1 cellular context compared by ENCODE assay signal in the genomic region with DNA sequence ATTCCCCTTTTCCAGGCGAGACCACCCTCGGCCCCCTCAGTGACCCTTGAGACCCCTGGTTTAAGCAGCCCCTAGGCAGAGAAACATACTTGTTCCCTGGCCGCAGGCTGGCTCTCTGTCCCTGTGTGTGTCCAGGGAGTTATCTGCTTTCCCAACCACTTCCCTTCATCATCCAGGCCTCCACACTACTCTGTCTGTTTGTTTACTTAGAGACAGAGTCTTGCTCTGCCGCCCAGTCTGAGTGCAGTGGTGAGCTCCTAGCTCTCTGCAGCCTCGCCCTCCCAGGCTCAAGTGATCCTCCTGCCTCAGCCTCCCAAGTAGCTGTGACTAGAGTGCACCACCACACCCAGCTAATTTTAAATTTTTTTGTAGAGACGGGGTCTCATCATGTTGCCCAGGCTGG.
TF ChIP-seq lines count a peak whose summit lies in the region.

No MANE protein-coding gene starts in this region.

TF ChIP-seq in HepG2, 621 proteins besides CTCF, POLR2A, EP300 and RAD21 (continues in another document):
- peak; percentile 7; the same call in 1 of the 2 replicates for TF ChIP-seq ETV5 (CRISPR knock-in tag; IDR thresholded peaks at IDR 0.05; ENCODE audit: borderline replicate concordance)
- no peak for TF ChIP-seq SCMH1 (CRISPR knock-in tag; IDR thresholded peaks at IDR 0.05; ENCODE audit: borderline replicate concordance)
- 0 out of 2 replicates have a peak, but pooled peaks have one; percentile 20 for TF ChIP-seq ZNF205 (CRISPR knock-in tag; IDR thresholded peaks at IDR 0.05)
- TF ChIP-seq PHB2 (IDR thresholded peaks at IDR 0.05; ENCODE audit: partially characterized antibody) = no peak
- TF ChIP-seq GATA4 (IDR thresholded peaks at IDR 0.05; ENCODE audit: borderline replicate concordance, low read depth) = no peak
- peak; percentile 49 for TF ChIP-seq HDAC1 (CRISPR knock-in tag; IDR thresholded peaks at IDR 0.05)
- TF ChIP-seq NR2F6 (IDR thresholded peaks at IDR 0.05) = no peak
- peak; percentile 33; the same call in 1 of the 2 replicates for TF ChIP-seq NR2F6 (CRISPR knock-in tag; IDR thresholded peaks at IDR 0.05)
- TF ChIP-seq ZSCAN25 (CRISPR knock-in tag; IDR thresholded peaks at IDR 0.05) = peak; percentile 83
- peak; percentile 28; the same call in 1 of the 2 replicates for TF ChIP-seq CEBPG (CRISPR knock-in tag; IDR thresholded peaks at IDR 0.05)
- 0 out of 2 replicates have a peak, but pooled peaks have one; percentile 10 for TF ChIP-seq ZMAT3 (CRISPR knock-in tag; conservative IDR thresholded peaks at IDR 0.05)
- peak; percentile 87; the same call in 1 of the 2 replicates for TF ChIP-seq ADNP (CRISPR knock-in tag; IDR thresholded peaks at IDR 0.05)
- no peak for TF ChIP-seq MED8 (CRISPR knock-in tag; IDR thresholded peaks at IDR 0.05; ENCODE audit: insufficient replicate concordance)
- TF ChIP-seq ZMYM2 (CRISPR knock-in tag; IDR thresholded peaks at IDR 0.05) = peak; percentile 83; the same call in 1 of the 2 replicates
- peak; percentile 7; the same call in 1 of the 2 replicates for TF ChIP-seq TAF1 (CRISPR knock-in tag; IDR thresholded peaks at IDR 0.05)
- no peak for TF ChIP-seq ZFP62 (CRISPR knock-in tag; IDR thresholded peaks at IDR 0.05)
- no peak for TF ChIP-seq ZNF781 (CRISPR knock-in tag; IDR thresholded peaks at IDR 0.05; ENCODE audit: borderline replicate concordance, not compliant biosample characterization)
- peak; percentile 77 for TF ChIP-seq SSRP1 (CRISPR knock-in tag; IDR thresholded peaks at IDR 0.05)
- TF ChIP-seq, protein P1, sequence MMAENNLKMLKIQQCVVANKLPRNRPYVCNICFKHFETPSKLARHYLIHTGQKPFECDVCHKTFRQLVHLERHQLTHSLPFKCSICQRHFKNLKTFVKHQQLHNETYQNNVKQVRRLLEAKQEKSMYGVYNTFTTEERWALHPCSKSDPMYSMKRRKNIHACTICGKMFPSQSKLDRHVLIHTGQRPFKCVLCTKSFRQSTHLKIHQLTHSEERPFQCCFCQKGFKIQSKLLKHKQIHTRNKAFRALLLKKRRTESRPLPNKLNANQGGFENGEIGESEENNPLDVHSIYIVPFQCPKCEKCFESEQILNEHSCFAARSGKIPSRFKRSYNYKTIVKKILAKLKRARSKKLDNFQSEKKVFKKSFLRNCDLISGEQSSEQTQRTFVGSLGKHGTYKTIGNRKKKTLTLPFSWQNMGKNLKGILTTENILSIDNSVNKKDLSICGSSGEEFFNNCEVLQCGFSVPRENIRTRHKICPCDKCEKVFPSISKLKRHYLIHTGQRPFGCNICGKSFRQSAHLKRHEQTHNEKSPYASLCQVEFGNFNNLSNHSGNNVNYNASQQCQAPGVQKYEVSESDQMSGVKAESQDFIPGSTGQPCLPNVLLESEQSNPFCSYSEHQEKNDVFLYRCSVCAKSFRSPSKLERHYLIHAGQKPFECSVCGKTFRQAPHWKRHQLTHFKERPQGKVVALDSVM (CRISPR knock-in tag; IDR thresholded peaks at IDR 0.05) = peak; percentile 100
- TF ChIP-seq MIER3 (CRISPR knock-in tag; IDR thresholded peaks at IDR 0.05; ENCODE audit: borderline replicate concordance) = no peak
- TF ChIP-seq POLR2AphosphoS2 (IDR thresholded peaks at IDR 0.05; ENCODE audit: low read depth, low read length) = no peak
- no peak for TF ChIP-seq PAX8 (CRISPR knock-in tag; IDR thresholded peaks at IDR 0.05; ENCODE audit: borderline replicate concordance)
- TF ChIP-seq ZNF891 (CRISPR knock-in tag; IDR thresholded peaks at IDR 0.05) = peak; percentile 13; the same call in 1 of the 2 replicates
- 0 out of 2 replicates have a peak, but pooled peaks have one; percentile 28 for TF ChIP-seq ZBTB7B (CRISPR knock-in tag; IDR thresholded peaks at IDR 0.05)
- TF ChIP-seq, protein P2, sequence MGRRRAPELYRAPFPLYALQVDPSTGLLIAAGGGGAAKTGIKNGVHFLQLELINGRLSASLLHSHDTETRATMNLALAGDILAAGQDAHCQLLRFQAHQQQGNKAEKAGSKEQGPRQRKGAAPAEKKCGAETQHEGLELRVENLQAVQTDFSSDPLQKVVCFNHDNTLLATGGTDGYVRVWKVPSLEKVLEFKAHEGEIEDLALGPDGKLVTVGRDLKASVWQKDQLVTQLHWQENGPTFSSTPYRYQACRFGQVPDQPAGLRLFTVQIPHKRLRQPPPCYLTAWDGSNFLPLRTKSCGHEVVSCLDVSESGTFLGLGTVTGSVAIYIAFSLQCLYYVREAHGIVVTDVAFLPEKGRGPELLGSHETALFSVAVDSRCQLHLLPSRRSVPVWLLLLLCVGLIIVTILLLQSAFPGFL (CRISPR knock-in tag; IDR thresholded peaks at IDR 0.05) = no peak
- TF ChIP-seq RBM22 (optimal IDR thresholded peaks at IDR 0.05; ENCODE audit: low read length) = peak; percentile 49
- peak; percentile 99 for TF ChIP-seq ZMYM3 (CRISPR knock-in tag; IDR thresholded peaks at IDR 0.05)
- TF ChIP-seq ZNF3 (CRISPR knock-in tag; IDR thresholded peaks at IDR 0.05) = 0 out of 2 replicates have a peak, but pooled peaks have one; percentile 68
- TF ChIP-seq JDP2 (CRISPR knock-in tag; IDR thresholded peaks at IDR 0.05; ENCODE audit: borderline replicate concordance) = no peak
- peak; percentile 100 for TF ChIP-seq ZNF121 (CRISPR knock-in tag; IDR thresholded peaks at IDR 0.05)
- TF ChIP-seq CBX5 (CRISPR knock-in tag; IDR thresholded peaks at IDR 0.05; ENCODE audit: borderline replicate concordance) = peak; percentile 53; the same call in 1 of the 2 replicates
- peak; percentile 49; the same call in 1 of the 2 replicates for TF ChIP-seq HDAC2 (CRISPR knock-in tag; IDR thresholded peaks at IDR 0.05)
- TF ChIP-seq KLF11 (CRISPR knock-in tag; IDR thresholded peaks at IDR 0.05) = no peak
- no peak for TF ChIP-seq ZNF20 (CRISPR knock-in tag; IDR thresholded peaks at IDR 0.05)
- TF ChIP-seq, protein P3, sequence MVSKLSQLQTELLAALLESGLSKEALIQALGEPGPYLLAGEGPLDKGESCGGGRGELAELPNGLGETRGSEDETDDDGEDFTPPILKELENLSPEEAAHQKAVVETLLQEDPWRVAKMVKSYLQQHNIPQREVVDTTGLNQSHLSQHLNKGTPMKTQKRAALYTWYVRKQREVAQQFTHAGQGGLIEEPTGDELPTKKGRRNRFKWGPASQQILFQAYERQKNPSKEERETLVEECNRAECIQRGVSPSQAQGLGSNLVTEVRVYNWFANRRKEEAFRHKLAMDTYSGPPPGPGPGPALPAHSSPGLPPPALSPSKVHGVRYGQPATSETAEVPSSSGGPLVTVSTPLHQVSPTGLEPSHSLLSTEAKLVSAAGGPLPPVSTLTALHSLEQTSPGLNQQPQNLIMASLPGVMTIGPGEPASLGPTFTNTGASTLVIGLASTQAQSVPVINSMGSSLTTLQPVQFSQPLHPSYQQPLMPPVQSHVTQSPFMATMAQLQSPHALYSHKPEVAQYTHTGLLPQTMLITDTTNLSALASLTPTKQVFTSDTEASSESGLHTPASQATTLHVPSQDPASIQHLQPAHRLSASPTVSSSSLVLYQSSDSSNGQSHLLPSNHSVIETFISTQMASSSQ (IDR thresholded peaks at IDR 0.05; ENCODE audit: low read depth) = no peak
- TF ChIP-seq, protein P3 (CRISPR knock-in tag; IDR thresholded peaks at IDR 0.05; ENCODE audit: borderline replicate concordance) = 0 out of 2 replicates have a peak, but pooled peaks have one; percentile 13
- TF ChIP-seq GFI1 (CRISPR knock-in tag; IDR thresholded peaks at IDR 0.05; ENCODE audit: borderline replicate concordance) = peak; percentile 18; the same call in 1 of the 2 replicates
- no peak for TF ChIP-seq EEA1 (CRISPR knock-in tag; IDR thresholded peaks at IDR 0.05; ENCODE audit: borderline replicate concordance)
- TF ChIP-seq, protein P4, sequence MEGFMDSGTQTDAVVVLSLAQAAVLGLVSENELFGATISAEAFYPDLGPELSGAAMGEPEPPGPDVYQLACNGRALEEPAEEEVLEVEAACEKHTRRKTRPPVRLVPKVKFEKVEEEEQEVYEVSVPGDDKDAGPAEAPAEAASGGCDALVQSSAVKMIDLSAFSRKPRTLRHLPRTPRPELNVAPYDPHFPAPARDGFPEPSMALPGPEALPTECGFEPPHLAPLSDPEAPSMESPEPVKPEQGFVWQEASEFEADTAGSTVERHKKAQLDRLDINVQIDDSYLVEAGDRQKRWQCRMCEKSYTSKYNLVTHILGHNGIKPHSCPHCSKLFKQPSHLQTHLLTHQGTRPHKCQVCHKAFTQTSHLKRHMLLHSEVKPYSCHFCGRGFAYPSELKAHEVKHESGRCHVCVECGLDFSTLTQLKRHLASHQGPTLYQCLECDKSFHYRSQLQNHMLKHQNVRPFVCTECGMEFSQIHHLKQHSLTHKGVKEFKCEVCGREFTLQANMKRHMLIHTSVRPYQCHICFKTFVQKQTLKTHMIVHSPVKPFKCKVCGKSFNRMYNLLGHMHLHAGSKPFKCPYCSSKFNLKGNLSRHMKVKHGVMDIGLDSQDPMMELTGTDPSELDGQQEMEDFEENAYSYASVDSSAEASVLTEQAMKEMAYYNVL (CRISPR knock-in tag; IDR thresholded peaks at IDR 0.05; ENCODE audit: borderline replicate concordance) = no peak
- no peak for TF ChIP-seq FOXJ3 (CRISPR knock-in tag; IDR thresholded peaks at IDR 0.05; ENCODE audit: borderline replicate concordance)
- TF ChIP-seq ZFP90 (CRISPR knock-in tag; IDR thresholded peaks at IDR 0.05; ENCODE audit: borderline replicate concordance) = no peak
- TF ChIP-seq, protein P5, sequence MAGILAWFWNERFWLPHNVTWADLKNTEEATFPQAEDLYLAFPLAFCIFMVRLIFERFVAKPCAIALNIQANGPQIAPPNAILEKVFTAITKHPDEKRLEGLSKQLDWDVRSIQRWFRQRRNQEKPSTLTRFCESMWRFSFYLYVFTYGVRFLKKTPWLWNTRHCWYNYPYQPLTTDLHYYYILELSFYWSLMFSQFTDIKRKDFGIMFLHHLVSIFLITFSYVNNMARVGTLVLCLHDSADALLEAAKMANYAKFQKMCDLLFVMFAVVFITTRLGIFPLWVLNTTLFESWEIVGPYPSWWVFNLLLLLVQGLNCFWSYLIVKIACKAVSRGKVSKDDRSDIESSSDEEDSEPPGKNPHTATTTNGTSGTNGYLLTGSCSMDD (CRISPR knock-in tag; IDR thresholded peaks at IDR 0.05) = no peak
- 0 out of 2 replicates have a peak, but pooled peaks have one; percentile 22 for TF ChIP-seq SP5 (CRISPR knock-in tag; IDR thresholded peaks at IDR 0.05; ENCODE audit: borderline replicate concordance, low read depth)
- no peak for TF ChIP-seq ZNF12 (CRISPR knock-in tag; IDR thresholded peaks at IDR 0.05)
- TF ChIP-seq, protein P6, sequence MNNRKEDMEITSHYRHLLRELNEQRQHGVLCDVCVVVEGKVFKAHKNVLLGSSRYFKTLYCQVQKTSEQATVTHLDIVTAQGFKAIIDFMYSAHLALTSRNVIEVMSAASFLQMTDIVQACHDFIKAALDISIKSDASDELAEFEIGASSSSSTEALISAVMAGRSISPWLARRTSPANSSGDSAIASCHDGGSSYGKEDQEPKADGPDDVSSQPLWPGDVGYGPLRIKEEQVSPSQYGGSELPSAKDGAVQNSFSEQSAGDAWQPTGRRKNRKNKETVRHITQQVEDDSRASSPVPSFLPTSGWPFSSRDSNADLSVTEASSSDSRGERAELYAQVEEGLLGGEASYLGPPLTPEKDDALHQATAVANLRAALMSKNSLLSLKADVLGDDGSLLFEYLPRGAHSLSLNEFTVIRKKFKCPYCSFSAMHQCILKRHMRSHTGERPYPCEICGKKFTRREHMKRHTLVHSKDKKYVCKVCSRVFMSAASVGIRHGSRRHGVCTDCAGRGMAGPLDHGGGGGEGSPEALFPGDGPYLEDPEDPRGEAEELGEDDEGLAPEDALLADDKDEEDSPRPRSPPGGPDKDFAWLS (CRISPR knock-in tag; IDR thresholded peaks at IDR 0.05; ENCODE audit: borderline replicate concordance) = no peak
- no peak for TF ChIP-seq REL (CRISPR knock-in tag; conservative IDR thresholded peaks at IDR 0.05)
- peak; percentile 41; the same call in 1 of the 2 replicates for TF ChIP-seq ZNF292 (CRISPR knock-in tag; IDR thresholded peaks at IDR 0.05; ENCODE audit: borderline replicate concordance, low read depth)
- TF ChIP-seq MXD4 (CRISPR knock-in tag; IDR thresholded peaks at IDR 0.05) = no peak
- TF ChIP-seq ZNF709 (CRISPR knock-in tag; IDR thresholded peaks at IDR 0.05) = no peak
- no peak for TF ChIP-seq ZNF768 (CRISPR knock-in tag; IDR thresholded peaks at IDR 0.05)
- TF ChIP-seq, protein P7, sequence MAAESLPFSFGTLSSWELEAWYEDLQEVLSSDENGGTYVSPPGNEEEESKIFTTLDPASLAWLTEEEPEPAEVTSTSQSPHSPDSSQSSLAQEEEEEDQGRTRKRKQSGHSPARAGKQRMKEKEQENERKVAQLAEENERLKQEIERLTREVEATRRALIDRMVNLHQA (CRISPR knock-in tag; IDR thresholded peaks at IDR 0.05) = no peak
- TF ChIP-seq, protein P8, sequence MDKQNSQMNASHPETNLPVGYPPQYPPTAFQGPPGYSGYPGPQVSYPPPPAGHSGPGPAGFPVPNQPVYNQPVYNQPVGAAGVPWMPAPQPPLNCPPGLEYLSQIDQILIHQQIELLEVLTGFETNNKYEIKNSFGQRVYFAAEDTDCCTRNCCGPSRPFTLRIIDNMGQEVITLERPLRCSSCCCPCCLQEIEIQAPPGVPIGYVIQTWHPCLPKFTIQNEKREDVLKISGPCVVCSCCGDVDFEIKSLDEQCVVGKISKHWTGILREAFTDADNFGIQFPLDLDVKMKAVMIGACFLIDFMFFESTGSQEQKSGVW (CRISPR knock-in tag; IDR thresholded peaks at IDR 0.05; ENCODE audit: borderline replicate concordance) = no peak
